23 cellular contexts compared by ENCODE assay signal in genomic region chr12:22919883-22920282, GRCh38.
"Had no signal": no experiment of that assay in that cellular context is flagged by ENCODE, and none has a peak within 500 bp of the region (broad histone marks: within the 10 kb centered on the region; RNA-seq: fewer than 3 reads in every experiment).

No MANE protein-coding gene starts in this region.

- H3K27me3 ChIP-seq: ovary, suprapubic skin, transverse colon, upper lobe of right lung, uterus had no signal

- H3K4me1 ChIP-seq: psoas muscle, suprapubic skin, transverse colon, upper lobe of right lung, uterus had no signal

- H3K9me3 ChIP-seq: ovary, psoas muscle, suprapubic skin, transverse colon, upper lobe of right lung, uterus had no signal

- H3K4me1 Mint-ChIP-seq: natural killer cell; stimulated activated naive B cell treated with anti-CD40 and anti-IgM and Interleukin-4, amounts not matched to agents 10 μg/mL and 1 μg/mL and 100 μg/mL, for 72 hours; stimulated activated naive CD8-positive, alpha-beta T cell treated with anti-CD3 and anti-CD28 coated beads, Interleukin-15, amount 100 ng/mL, for 72 hours had no signal

- H3K36me3 ChIP-seq: ovary, suprapubic skin, transverse colon, upper lobe of right lung, uterus had no signal

- ATAC-seq: effector memory CD8-positive, alpha-beta T cell; natural killer cell; psoas muscle; sciatic nerve; stimulated activated naive B cell treated with anti-CD40 and anti-IgM and Interleukin-4, amounts not matched to agents 10 μg/mL and 1 μg/mL and 100 μg/mL, for 72 hours; stimulated activated naive CD8-positive, alpha-beta T cell treated with anti-CD3 and anti-CD28 coated beads, Interleukin-15, amount 100 ng/mL, for 72 hours; upper lobe of right lung had no signal

- H3K36me3 Mint-ChIP-seq: natural killer cell; stimulated activated naive B cell treated with anti-CD40 and anti-IgM and Interleukin-4, amounts not matched to agents 10 μg/mL and 1 μg/mL and 100 μg/mL, for 72 hours had no signal

- H3K4me3 ChIP-seq: ovary, psoas muscle, suprapubic skin, transverse colon, upper lobe of right lung, uterus had no signal

- H3K9me3 Mint-ChIP-seq: effector memory CD8-positive, alpha-beta T cell had no signal

- H3K27ac Mint-ChIP-seq: effector memory CD8-positive, alpha-beta T cell; natural killer cell; stimulated activated naive B cell treated with anti-CD40 and anti-IgM and Interleukin-4, amounts not matched to agents 10 μg/mL and 1 μg/mL and 100 μg/mL, for 72 hours; stimulated activated naive CD8-positive, alpha-beta T cell treated with anti-CD3 and anti-CD28 coated beads, Interleukin-15, amount 100 ng/mL, for 72 hours had no signal

- DNase-seq: caudate nucleus; cerebellar nuclear complex; cortex of kidney; effector memory CD8-positive, alpha-beta T cell; mesenchymal stem cell; midbrain; natural killer cell; occipital lobe; ovary; posterior cingulate gyrus; psoas muscle; stimulated activated CD4-positive, alpha-beta T cell treated with anti-CD3 and anti-CD28 coated beads, Interleukin-2, amount 100 ng/mL, for 24 hours; stimulated activated CD4-positive, alpha-beta T cell treated with anti-CD3 and anti-CD28 coated beads, Interleukin-4, amount 100 ng/mL, for 4 hours; stimulated activated naive B cell treated with anti-CD40 and anti-IgM and Interleukin-4, amounts not matched to agents 10 μg/mL and 1 μg/mL and 100 μg/mL, for 72 hours; stimulated activated naive CD8-positive, alpha-beta T cell treated with anti-CD3 and anti-CD28 coated beads, Interleukin-15, amount 100 ng/mL, for 72 hours; transverse colon; upper lobe of right lung; uterus had no signal

- FAIRE-seq: endometrium, frontal cortex, keratinocyte had no signal

- H3K27ac ChIP-seq: ovary, psoas muscle, suprapubic skin, transverse colon, upper lobe of right lung, uterus had no signal

- H3K4me3 Mint-ChIP-seq: effector memory CD8-positive, alpha-beta T cell; natural killer cell; stimulated activated naive B cell treated with anti-CD40 and anti-IgM and Interleukin-4, amounts not matched to agents 10 μg/mL and 1 μg/mL and 100 μg/mL, for 72 hours; stimulated activated naive CD8-positive, alpha-beta T cell treated with anti-CD3 and anti-CD28 coated beads, Interleukin-15, amount 100 ng/mL, for 72 hours had no signal
